9 cellular contexts compared by ENCODE assay signal in genomic region chr5:134113572-134113907, GRCh38. TPM values are rescaled to one million over a fixed set of nuclear protein-coding genes. Genes with fewer than 3 reads are reported as not detected.
DNase-seq lines count a peak whose midpoint lies in the region; ATAC-seq lines count a peak whose summit lies in the region.
"Had no signal": no experiment of that assay in that cellular context is flagged by ENCODE, and none has a peak within 500 bp of the region (broad histone marks: within the 10 kb centered on the region; RNA-seq: fewer than 3 reads in every experiment).

No MANE protein-coding gene starts in this region.

- peaks cover 18% of the 10 kb centered on the region for H3K4me1 ChIP-seq in HUES48 (ENCODE audit: control insufficient read depth, insufficient read depth, low read length)
- H3K4me1 ChIP-seq: HAP-1 had no signal

- H3K9ac ChIP-seq in HUES48 (ENCODE audit: low read depth, low read length), result no peak overlapping the region

- no peak overlapping the region for H3K27ac ChIP-seq in HUES48 (ENCODE audit: low read depth, low read length)

- no peaks in the 10 kb centered on the region for H3K9me3 Mint-ChIP-seq in activated T-helper 17 cell treated with anti-CD3 and anti-CD28 coated beads, Interleukin-2, amount 50 U/mL, for 72 hours
- no peaks in the 10 kb centered on the region for H3K9me3 Mint-ChIP-seq in stimulated activated naive B cell treated with anti-CD40 and anti-IgM and Interleukin-4, amounts not matched to agents 10 μg/mL and 1 μg/mL and 100 μg/mL, for 72 hours

- H3K27ac Mint-ChIP-seq in activated T-helper 17 cell treated with anti-CD3 and anti-CD28 coated beads, Interleukin-2, amount 50 U/mL, for 72 hours, result peak overlapping the region; percentile 88
- H3K27ac Mint-ChIP-seq in stimulated activated naive B cell treated with anti-CD40 and anti-IgM and Interleukin-4, amounts not matched to agents 10 μg/mL and 1 μg/mL and 100 μg/mL, for 72 hours, result peak overlapping the region; percentile 56

- H3K27me3 Mint-ChIP-seq in activated T-helper 17 cell treated with anti-CD3 and anti-CD28 coated beads, Interleukin-2, amount 50 U/mL, for 72 hours, result no peaks in the 10 kb centered on the region
- peaks cover 18 to 27% of the 10 kb centered on the region in 2 donors for H3K27me3 Mint-ChIP-seq in stimulated activated naive B cell treated with anti-CD40 and anti-IgM and Interleukin-4, amounts not matched to agents 10 μg/mL and 1 μg/mL and 100 μg/mL, for 72 hours

- peak overlapping the region; percentile 63 for H3K4me3 ChIP-seq in HUES48 (ENCODE audit: low read depth, low read length)

- peaks cover 25% of the 10 kb centered on the region for H3K4me1 Mint-ChIP-seq in activated T-helper 17 cell treated with anti-CD3 and anti-CD28 coated beads, Interleukin-2, amount 50 U/mL, for 72 hours
- H3K4me1 Mint-ChIP-seq in stimulated activated naive B cell treated with anti-CD40 and anti-IgM and Interleukin-4, amounts not matched to agents 10 μg/mL and 1 μg/mL and 100 μg/mL, for 72 hours, result peaks cover 16 to 20% of the 10 kb centered on the region in 2 donors

- peaks cover 3% of the 10 kb centered on the region; the same call in 1 of the 2 replicates for H3K36me3 ChIP-seq in HUES48 (ENCODE audit: control insufficient read depth, insufficient read depth, low read length)
- H3K36me3 ChIP-seq: HAP-1 had no signal

- DNase-seq in left kidney (ENCODE audit: low read depth, low spot score), result peak; percentile 44
- no peak for DNase-seq in stimulated activated naive B cell treated with anti-CD40 and anti-IgM and Interleukin-4, amounts not matched to agents 10 μg/mL and 1 μg/mL and 100 μg/mL, for 72 hours
- DNase-seq in NCI-H1048 (lab: John Stamatoyannopoulos, UW), result no peak
- DNase-seq in stimulated activated CD4-positive, alpha-beta T cell treated with anti-CD3 and anti-CD28 coated beads, Interleukin-1b, Interleukin-23, amount 100 ng/mL, for 48 hours, result no peak
- DNase-seq: NCI-H774 had no signal

- ATAC-seq in activated T-helper 17 cell treated with anti-CD3 and anti-CD28 coated beads, Interleukin-2, amount 50 U/mL, for 72 hours (replicated peaks), result no peak
- no peak for ATAC-seq in stimulated activated naive B cell treated with anti-CD40 and anti-IgM and Interleukin-4, amounts not matched to agents 10 μg/mL and 1 μg/mL and 100 μg/mL, for 72 hours (replicated peaks)
- ATAC-seq in GM21515 (IDR thresholded peaks at IDR 0.05; ENCODE audit: unreplicated experiment), result no peak

- no peaks in the 10 kb centered on the region for H3K9me3 ChIP-seq in HUES48 (ENCODE audit: control insufficient read depth, insufficient read depth, low read length)
- H3K9me3 ChIP-seq: HAP-1 had no signal

- H3K36me3 Mint-ChIP-seq in activated T-helper 17 cell treated with anti-CD3 and anti-CD28 coated beads, Interleukin-2, amount 50 U/mL, for 72 hours (ENCODE audit: low read depth), result peaks cover 27% of the 10 kb centered on the region
- H3K36me3 Mint-ChIP-seq in stimulated activated naive B cell treated with anti-CD40 and anti-IgM and Interleukin-4, amounts not matched to agents 10 μg/mL and 1 μg/mL and 100 μg/mL, for 72 hours, result no peaks in the 10 kb centered on the region

- peak overlapping the region; percentile 66 for H3K4me3 Mint-ChIP-seq in activated T-helper 17 cell treated with anti-CD3 and anti-CD28 coated beads, Interleukin-2, amount 50 U/mL, for 72 hours
- peak overlapping the region; percentile 85 to 88 for H3K4me3 Mint-ChIP-seq in stimulated activated naive B cell treated with anti-CD40 and anti-IgM and Interleukin-4, amounts not matched to agents 10 μg/mL and 1 μg/mL and 100 μg/mL, for 72 hours

- H3K27me3 ChIP-seq in HUES48 (ENCODE audit: control insufficient read depth, insufficient read depth, low read length), result peaks cover 29% of the 10 kb centered on the region

RNA-seq across cellular contexts. Expression of gene TCF7, which starts 0.9 kb away (rescaled TPM):
- total RNA-seq in activated T-helper 17 cell treated with anti-CD3 and anti-CD28 coated beads, Interleukin-2, amount 50 U/mL, for 72 hours, result 10 to 100 TPM in 1 of 2 donors, 1 to 10 TPM in 1; 5.9 to 42.2 TPM
